ENCODE assay signal across 24 cellular contexts in the genomic region with DNA sequence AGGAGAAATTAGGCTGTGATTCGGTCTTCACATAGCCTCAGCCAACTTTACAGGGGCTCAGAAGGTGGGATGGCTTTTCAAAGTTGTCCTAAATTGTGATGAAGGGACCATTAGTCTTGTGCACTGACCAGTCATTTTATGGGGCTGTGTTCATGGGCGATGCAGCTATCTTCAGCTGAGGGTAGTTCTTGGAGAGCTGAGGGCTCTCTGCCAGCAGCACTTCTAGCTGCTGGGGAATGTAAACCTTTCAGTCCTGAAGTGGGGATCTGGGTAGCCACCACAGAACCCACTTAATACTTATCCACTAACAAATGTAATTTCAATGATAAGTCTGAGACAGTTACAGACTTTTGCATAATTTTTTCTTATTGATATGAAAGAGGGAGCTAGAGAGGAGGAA.
DNase-seq lines count a peak whose midpoint lies in the region; ATAC-seq and TF ChIP-seq lines count a peak whose summit lies in the region.
"Had no signal": no experiment of that assay in that cellular context is flagged by ENCODE, and none has a peak within 500 bp of the region (broad histone marks: within the 10 kb centered on the region; RNA-seq: fewer than 3 reads in every experiment).

No MANE protein-coding gene starts in this region.

- H3K27me3 Mint-ChIP-seq in neural progenitor cell (ENCODE audit: insufficient read depth, low read depth) (no peaks in the 10 kb centered on the region), Caco-2 (ENCODE audit: insufficient read depth, unreplicated experiment) (no peaks in the 10 kb centered on the region)
- H3K27me3 Mint-ChIP-seq: B cell had no signal

- no peaks in the 10 kb centered on the region for H3K27me3 ChIP-seq in gastroesophageal sphincter
- H3K27me3 ChIP-seq in neural progenitor cell: no peaks in the 10 kb centered on the region
- H3K27me3 ChIP-seq in tibial artery: no peaks in the 10 kb centered on the region
- no peaks in the 10 kb centered on the region for H3K27me3 ChIP-seq in Caco-2 (replicated peaks; ENCODE audit: control insufficient read depth, insufficient read depth, low read length)

- H3K4me1 Mint-ChIP-seq in neural progenitor cell (no peaks in the 10 kb centered on the region), Caco-2 (ENCODE audit: low read depth, unreplicated experiment) (no peaks in the 10 kb centered on the region)
- H3K4me1 Mint-ChIP-seq: B cell had no signal

- TF ChIP-seq POLR2A in gastroesophageal sphincter (IDR thresholded peaks at IDR 0.05): no peak

- H3K36me3 ChIP-seq in gastroesophageal sphincter (no peaks in the 10 kb centered on the region), neural progenitor cell (no peaks in the 10 kb centered on the region), tibial artery (no peaks in the 10 kb centered on the region), Caco-2 (ENCODE audit: control insufficient read depth, insufficient read depth, low read length) (no peaks in the 10 kb centered on the region)

- no peak for ATAC-seq in gastroesophageal sphincter
- ATAC-seq: CD8-positive, alpha-beta T cell had no signal

- H3K4me3 ChIP-seq in gastroesophageal sphincter (no peak overlapping the region), neural progenitor cell (no peak overlapping the region), tibial artery (no peak overlapping the region), Caco-2 (ENCODE audit: low read depth, low read length) (no peak overlapping the region)

- H3K9me3 Mint-ChIP-seq in neural progenitor cell (peaks cover 11% of the 10 kb centered on the region), Caco-2 (ENCODE audit: unreplicated experiment) (peaks cover 42% of the 10 kb centered on the region)

- 33 to 40% methylated on average over 1 of the region's 2 CpGs for WGBS in gastroesophageal sphincter (ENCODE audit: low coverage in 1 of 2), 2 donors

- peak overlapping the region; percentile 4 for H3K27ac Mint-ChIP-seq in neural progenitor cell
- H3K27ac Mint-ChIP-seq in Caco-2 (ENCODE audit: unreplicated experiment): no peak overlapping the region
- H3K27ac Mint-ChIP-seq: B cell; CD8-positive, alpha-beta T cell had no signal

- TF ChIP-seq CTCF in gastroesophageal sphincter (IDR thresholded peaks at IDR 0.05) (no peak), neural progenitor cell (IDR thresholded peaks at IDR 0.05) (no peak), tibial artery (IDR thresholded peaks at IDR 0.05) (no peak), Caco-2 (IDR thresholded peaks at IDR 0.05; ENCODE audit: insufficient read depth in 1 of 2, low read depth in 1 of 2, low read length in 1 of 2, severe bottlenecking in 1 of 2, unreplicated experiment in 1 of 2) (no peak)

- no peak overlapping the region for H2AFZ ChIP-seq in neural progenitor cell (replicated peaks)

- DNase-seq in EH (ENCODE audit: low read depth) (peak; percentile 64), neural progenitor cell (ENCODE audit: low spot score) (no peak), tibial artery (no peak), Caco-2 (no peak), glomerular visceral epithelial cell (ENCODE audit: extremely low spot score) (no peak), SKM-1 treated with dmso at 0.1 percent for 144 hours (lab: John Stamatoyannopoulos, UW; ENCODE audit: unreplicated experiment) (no peak)
- DNase-seq: CD8-positive, alpha-beta T cell; DMS79 treated with DMSO at 0.1 percent for 48 hours; Karpas-422; NCI-H1092; NCI-H1436; NCI-H187; NCI-H2081 treated with DMSO at 0.1 percent for 48 hours; NCI-H2171; NCI-H226; NCI-H510A; NCI-H69; SHP77 had no signal

- H3K9ac ChIP-seq in neural progenitor cell: no peak overlapping the region

- no peaks in the 10 kb centered on the region for H3K36me3 Mint-ChIP-seq in neural progenitor cell
- H3K36me3 Mint-ChIP-seq in Caco-2 (ENCODE audit: insufficient read depth, unreplicated experiment): no peaks in the 10 kb centered on the region
- H3K36me3 Mint-ChIP-seq: CD8-positive, alpha-beta T cell had no signal

- no peaks in the 10 kb centered on the region for H3F3A ChIP-seq in neural progenitor cell (ENCODE audit: low read depth)

- POLR2A ChIA-PET in Caco-2 (lab: Charles Lee): no interaction called here

- H3K4me1 ChIP-seq in gastroesophageal sphincter (peaks cover 3 to 24% (median 4%) of the 10 kb centered on the region in 3 donors), neural progenitor cell (peaks cover under 1% of the 10 kb centered on the region), tibial artery (peaks cover 3 to 51% (median 10%) of the 10 kb centered on the region in 4 donors), Caco-2 (no peaks in the 10 kb centered on the region)

- peaks cover 0 to 20% (median 0%) of the 10 kb centered on the region in 3 donors for H3K9me3 ChIP-seq in gastroesophageal sphincter
- no peaks in the 10 kb centered on the region for H3K9me3 ChIP-seq in neural progenitor cell (ENCODE audit: low read depth)
- H3K9me3 ChIP-seq in tibial artery: peaks cover 0 to 12% (median 0%) of the 10 kb centered on the region in 3 donors
- 0 out of 2 replicates have a peak, but pooled peaks cover 3% of the 10 kb centered on the region for H3K9me3 ChIP-seq in Caco-2

- H3K4me2 ChIP-seq in neural progenitor cell: no peak overlapping the region

- intact Hi-C loops in tibial artery (cut with DNase I; ENCODE audit: low total_unique reads): no loop called here
- intact Hi-C loops in Caco-2 (cut with micrococcal nuclease; ENCODE audit: unreplicated experiment): no loop called here

- no peaks in the 10 kb centered on the region for H3K79me2 ChIP-seq in neural progenitor cell (ENCODE audit: low read depth)

- H3K4me3 Mint-ChIP-seq in neural progenitor cell (no peak overlapping the region), Caco-2 (ENCODE audit: unreplicated experiment) (no peak overlapping the region)
- H3K4me3 Mint-ChIP-seq: B cell; CD8-positive, alpha-beta T cell had no signal

- CTCF ChIA-PET in Caco-2 (lab: Charles Lee): interaction anchor here (0.7 kb wide), 1 partner anchor 187 kb away, joined by 3 read pairs; no protein-coding TSS in a partner anchor

- TF ChIP-seq EP300 in gastroesophageal sphincter (IDR thresholded peaks at IDR 0.05): no peak

- H4K20me1 ChIP-seq in neural progenitor cell (ENCODE audit: low read depth): no peaks in the 10 kb centered on the region

- peak overlapping the region; percentile 82 to 93 (median 83) for H3K27ac ChIP-seq in gastroesophageal sphincter
- no peak overlapping the region for H3K27ac ChIP-seq in neural progenitor cell
- peak overlapping the region; percentile 90 to 94 for H3K27ac ChIP-seq in tibial artery
- H3K27ac ChIP-seq: 22Rv1, C4-2B, HL-60, RWPE1 had no signal

- BruUV-seq in Caco-2 (replicated peaks; lab: Mats Ljungman, UMichigan): no TSS peak
